8 cellular contexts compared by ENCODE assay signal in genomic region chr7:36497176-36497575, GRCh38.
DNase-seq lines count a peak whose midpoint lies in the region; ATAC-seq, FAIRE-seq and TF ChIP-seq lines count a peak whose summit lies in the region.
"Not testable (repeated sequence)": the region's sequence is repeated elsewhere in the genome, so short reads cannot be mapped to it uniquely, and the experiment has no call there.

No MANE protein-coding gene starts in this region.

- POLR2A ChIA-PET in RWPE1 (lab: Yijun Ruan, JAX; ENCODE audit: low non-redundant PET), result not testable (repeated sequence)

- not testable (repeated sequence) for H3K4me3 Mint-ChIP-seq in astrocyte (ENCODE audit: unreplicated experiment); central memory CD8-positive, alpha-beta T cell; type B pancreatic cell

- ATAC-seq in central memory CD8-positive, alpha-beta T cell (replicated peaks; ENCODE audit: extremely low read depth, poor library complexity, severe bottlenecking), result not testable (repeated sequence)

- intact Hi-C loops in esophagus squamous epithelium (cut with DNase I), result not testable (repeated sequence)

- H3K9ac ChIP-seq in astrocyte (ENCODE audit: low read length), result not testable (repeated sequence)

- FAIRE-seq in astrocyte (lab: Jason Lieb, UNC), result not testable (repeated sequence)

- H3K9me3 ChIP-seq in astrocyte (ENCODE audit: insufficient read depth, low read depth, low read length); esophagus squamous epithelium: not testable (repeated sequence)

- H3K27me3 Mint-ChIP-seq in astrocyte (ENCODE audit: low read depth, unreplicated experiment); type B pancreatic cell: not testable (repeated sequence)
- H3K27me3 Mint-ChIP-seq in central memory CD8-positive, alpha-beta T cell, result peaks cover 13% of the 10 kb centered on the region

- not testable (repeated sequence) for H3K36me3 Mint-ChIP-seq in astrocyte (ENCODE audit: low read depth, unreplicated experiment); type B pancreatic cell
- peaks cover 22% of the 10 kb centered on the region for H3K36me3 Mint-ChIP-seq in central memory CD8-positive, alpha-beta T cell (ENCODE audit: insufficient read depth)

- DNase-seq in HT1080 (ENCODE audit: low read depth), result peak; percentile 10
- peak; percentile 56 for DNase-seq in RWPE1 (ENCODE audit: low spot score)
- DNase-seq in astrocyte (ENCODE audit: low read depth), result peak; percentile 23
- DNase-seq in central memory CD8-positive, alpha-beta T cell (ENCODE audit: low spot score in 2 of 2); esophagus squamous epithelium (lab: John Stamatoyannopoulos, UW); type B pancreatic cell (ENCODE audit: extremely low spot score, unreplicated experiment): not testable (repeated sequence)
- DNase-seq in iris pigment epithelial cell (ENCODE audit: low read depth), result peak; percentile 33
- DNase-seq in myocyte (ENCODE audit: low read depth), result peak; percentile 15

- H3K27ac Mint-ChIP-seq in astrocyte (ENCODE audit: unreplicated experiment) (peak overlapping the region; percentile 77), type B pancreatic cell (peak overlapping the region; percentile 8)
- H3K27ac Mint-ChIP-seq in central memory CD8-positive, alpha-beta T cell (ENCODE audit: low read depth), result peak overlapping the region; percentile 36

- not testable (repeated sequence) for H3K36me3 ChIP-seq in astrocyte (ENCODE audit: insufficient read depth, low read length); esophagus squamous epithelium

- not testable (repeated sequence) for H3K4me3 ChIP-seq in astrocyte (ENCODE audit: insufficient read depth, low read depth, low read length); esophagus squamous epithelium

- CTCF ChIA-PET in RWPE1 (lab: Yijun Ruan, JAX), result interaction anchor here (0.7 to 1.5 kb wide), 3 partner anchors 9 to 342 kb away, joined by 3 read pairs; no protein-coding TSS in a partner anchor

- not testable (repeated sequence) for H3K4me2 ChIP-seq in astrocyte (ENCODE audit: low read length)

- not testable (repeated sequence) for H3K27me3 ChIP-seq in astrocyte (ENCODE audit: insufficient read depth, low read length); esophagus squamous epithelium

- TF ChIP-seq CTCF in RWPE1 (conservative IDR thresholded peaks at IDR 0.05; ENCODE audit: low read depth); astrocyte (IDR thresholded peaks at IDR 0.05; ENCODE audit: insufficient read depth, low read depth, low read length); esophagus squamous epithelium (IDR thresholded peaks at IDR 0.05); type B pancreatic cell (conservative IDR thresholded peaks at IDR 0.05): not testable (repeated sequence)

- 36 to 50% methylated on average over 6 of the region's 6 CpGs for WGBS in esophagus squamous epithelium, 2 donors

- H3K27ac ChIP-seq in RWPE1 (peak overlapping the region; percentile 75), esophagus squamous epithelium (peak overlapping the region; percentile 49 to 73 (median 59))
- not testable (repeated sequence) for H3K27ac ChIP-seq in astrocyte (ENCODE audit: low read depth, low read length)

- not testable (repeated sequence) for H3K79me2 ChIP-seq in astrocyte (ENCODE audit: insufficient read depth, low read length)

- H3K9me3 Mint-ChIP-seq in astrocyte (ENCODE audit: unreplicated experiment); central memory CD8-positive, alpha-beta T cell; type B pancreatic cell: not testable (repeated sequence)

- not testable (repeated sequence) for TF ChIP-seq POLR2A in esophagus squamous epithelium (IDR thresholded peaks at IDR 0.05)

- not testable (repeated sequence) for H3K4me1 ChIP-seq in astrocyte (ENCODE audit: insufficient read depth, low read length)
- H3K4me1 ChIP-seq in esophagus squamous epithelium, result peaks cover 0 to 21% (median 10%) of the 10 kb centered on the region in 3 donors

- H3K4me1 Mint-ChIP-seq in astrocyte (ENCODE audit: low read depth, unreplicated experiment), result peaks cover 20% of the 10 kb centered on the region
- H3K4me1 Mint-ChIP-seq in central memory CD8-positive, alpha-beta T cell; type B pancreatic cell (ENCODE audit: unreplicated experiment): not testable (repeated sequence)

- H2AFZ ChIP-seq in astrocyte (ENCODE audit: low read depth, low read length), result not testable (repeated sequence)

- not testable (repeated sequence) for H4K20me1 ChIP-seq in astrocyte (ENCODE audit: insufficient read depth, low read length)

Comparison
In these comparisons a context has a peak if more than half of its experiments do, and no peak if none do; other contexts are left out.
1. H3K27ac Mint-ChIP-seq: peak in every context shown above with its lines; median percentile 77 in astrocyte; 36 in central memory CD8-positive, alpha-beta T cell; 8 in type B pancreatic cell.